In the genomic region with DNA sequence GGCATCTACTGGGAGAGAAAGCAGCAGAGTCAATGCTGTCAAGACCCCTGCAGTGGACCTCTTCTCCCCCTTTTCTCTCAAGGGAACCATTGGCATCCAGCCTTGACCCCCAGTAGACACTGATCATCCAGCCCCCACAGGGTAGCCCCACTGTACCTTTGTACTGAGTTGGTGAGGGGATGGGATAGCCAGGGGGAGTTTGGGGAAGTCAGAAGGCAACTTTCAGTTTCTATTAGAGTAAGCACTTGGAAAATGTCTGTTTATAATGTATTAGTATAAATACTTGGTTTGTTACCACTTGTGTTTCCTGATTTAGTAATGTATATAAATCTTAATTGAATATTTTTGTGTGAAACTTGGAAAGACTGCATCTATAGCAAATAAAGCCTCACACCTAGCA, we compare ENCODE assay signal across 24 cellular contexts. TPM values are rescaled to one million over a fixed set of nuclear protein-coding genes. Genes with fewer than 3 reads are reported as not detected.
DNase-seq lines count a peak whose midpoint lies in the region; ATAC-seq, FAIRE-seq and TF ChIP-seq lines count a peak whose summit lies in the region.
"Had no signal": no experiment of that assay in that cellular context is flagged by ENCODE, and none has a peak within 500 bp of the region (broad histone marks: within the 10 kb centered on the region; RNA-seq: fewer than 3 reads in every experiment).

No MANE protein-coding gene starts in this region.

- peaks cover 20% of the 10 kb centered on the region for H3K79me1 ChIP-seq in mesenchymal stem cell (replicated peaks; ENCODE audit: low read length, poor library complexity, severe bottlenecking)

- H3K9ac ChIP-seq in NT2/D1 (ENCODE audit: insufficient read length, low read depth): peak overlapping the region; percentile 21
- H3K9ac ChIP-seq in mesenchymal stem cell (ENCODE audit: low read length): no peak overlapping the region
- H3K9ac ChIP-seq in smooth muscle cell (ENCODE audit: low read depth): no peak overlapping the region

- no peak overlapping the region for H3K4me3 Mint-ChIP-seq in Calu3 (ENCODE audit: low read depth, unreplicated experiment)
- H3K4me3 Mint-ChIP-seq in activated naive CD8-positive, alpha-beta T cell treated with anti-CD3 and anti-CD28 coated beads, Interleukin-2, amount 50 U/mL, for 24 hours: no peak overlapping the region
- H3K4me3 Mint-ChIP-seq: activated T-cell treated with anti-CD3 and anti-CD28 coated beads, Interleukin-2, amount 50 U/mL, for 72 hours; CD4-positive, alpha-beta T cell; central memory CD8-positive, alpha-beta T cell; IgD-negative memory B cell; stimulated activated naive CD8-positive, alpha-beta T cell treated with anti-CD3 and anti-CD28 coated beads, Interleukin-15, Interleukin-2, amounts not matched to agents 100 ng/mL and 50 ng/mL, for 24 hours had no signal

- H3K27me3 Mint-ChIP-seq in Calu3 (ENCODE audit: unreplicated experiment): no peaks in the 10 kb centered on the region
- H3K27me3 Mint-ChIP-seq in activated naive CD8-positive, alpha-beta T cell treated with anti-CD3 and anti-CD28 coated beads, Interleukin-2, amount 50 U/mL, for 24 hours: no peaks in the 10 kb centered on the region
- H3K27me3 Mint-ChIP-seq: CD4-positive, alpha-beta T cell; central memory CD8-positive, alpha-beta T cell; IgD-negative memory B cell; stimulated activated naive CD8-positive, alpha-beta T cell treated with anti-CD3 and anti-CD28 coated beads, Interleukin-15, Interleukin-2, amounts not matched to agents 100 ng/mL and 50 ng/mL, for 24 hours had no signal

- H3K27me3 ChIP-seq in NT2/D1 (ENCODE audit: insufficient read depth, insufficient read length): no peaks in the 10 kb centered on the region
- H3K27me3 ChIP-seq in mesenchymal stem cell (ENCODE audit: control insufficient read depth in 1 of 2, insufficient read depth in 1 of 2, low read length in 2 of 2): no peaks in the 10 kb centered on the region
- H3K27me3 ChIP-seq in thymus (ENCODE audit: control insufficient read depth, insufficient read depth): no peaks in the 10 kb centered on the region
- no peaks in the 10 kb centered on the region for H3K27me3 ChIP-seq in smooth muscle cell (ENCODE audit: low read depth)
- H3K27me3 ChIP-seq: neutrophil had no signal

- H3K4me1 Mint-ChIP-seq in Calu3 (ENCODE audit: low read depth, unreplicated experiment): peaks cover 18% of the 10 kb centered on the region
- H3K4me1 Mint-ChIP-seq in activated naive CD8-positive, alpha-beta T cell treated with anti-CD3 and anti-CD28 coated beads, Interleukin-2, amount 50 U/mL, for 24 hours: peaks cover 15% of the 10 kb centered on the region

- no peak overlapping the region for H2BK15ac ChIP-seq in mesenchymal stem cell (ENCODE audit: low read depth, poor library complexity, severe bottlenecking)

- H3K27ac ChIP-seq in mesenchymal stem cell (ENCODE audit: low read length, poor library complexity, severe bottlenecking): no peak overlapping the region
- H3K27ac ChIP-seq in thymus (ENCODE audit: low read depth): peak overlapping the region; percentile 18
- H3K27ac ChIP-seq in smooth muscle cell (ENCODE audit: low read depth): no peak overlapping the region
- H3K27ac ChIP-seq: epithelial cell of prostate, neutrophil had no signal

- H2AFZ ChIP-seq in mesenchymal stem cell (ENCODE audit: low read depth, low read length) (no peak overlapping the region), smooth muscle cell (ENCODE audit: low read depth) (no peak overlapping the region)

- H2BK12ac ChIP-seq in mesenchymal stem cell (ENCODE audit: low read length in 2 of 2): no peak overlapping the region

- H3K4me1 ChIP-seq in NT2/D1 (ENCODE audit: insufficient read depth, insufficient read length) (peaks cover 2% of the 10 kb centered on the region), mesenchymal stem cell (ENCODE audit: control insufficient read depth, insufficient read depth, low read depth, low read length) (peaks cover 12% of the 10 kb centered on the region), thymus (ENCODE audit: control insufficient read depth, insufficient read depth, low read length) (no peaks in the 10 kb centered on the region), smooth muscle cell (ENCODE audit: low read depth) (peaks cover under 1% of the 10 kb centered on the region)
- H3K4me1 ChIP-seq: HAP-1 had no signal

- no peak overlapping the region for H4K91ac ChIP-seq in mesenchymal stem cell (ENCODE audit: low read length)

- H2BK120ac ChIP-seq in mesenchymal stem cell (ENCODE audit: low read depth, low read length): no peak overlapping the region

- H3K4me2 ChIP-seq in mesenchymal stem cell (ENCODE audit: low read length, poor library complexity, severe bottlenecking) (no peak overlapping the region), smooth muscle cell (no peak overlapping the region)

- H3K36me3 ChIP-seq in NT2/D1 (ENCODE audit: insufficient read depth, insufficient read length, low read length): peaks cover 53% of the 10 kb centered on the region
- H3K36me3 ChIP-seq in mesenchymal stem cell (ENCODE audit: control insufficient read depth in 1 of 2, insufficient read depth in 2 of 2, low read depth in 1 of 2, low read length in 2 of 2): peaks cover 0 to 7% of the 10 kb centered on the region in 2 experiments
- peaks cover 17% of the 10 kb centered on the region for H3K36me3 ChIP-seq in thymus (ENCODE audit: control insufficient read depth, insufficient read depth)
- no peaks in the 10 kb centered on the region for H3K36me3 ChIP-seq in smooth muscle cell (ENCODE audit: low read depth)
- H3K36me3 ChIP-seq: HAP-1, neutrophil had no signal

- no peak overlapping the region for H3K23ac ChIP-seq in mesenchymal stem cell (ENCODE audit: low read length in 2 of 2)

- DNase-seq in GM12891 (ENCODE audit: insufficient read length, low spot score) (no peak), NT2/D1 (ENCODE audit: low read depth, low spot score) (no peak), mesenchymal stem cell (no peak), Calu3 (no peak), smooth muscle cell (lab: John Stamatoyannopoulos, UW; ENCODE audit: unreplicated experiment) (no peak)
- no peak for DNase-seq in activated naive CD8-positive, alpha-beta T cell treated with anti-CD3 and anti-CD28 coated beads, Interleukin-2, amount 50 U/mL, for 24 hours
- DNase-seq: activated naive CD4-positive, alpha-beta T cell treated with anti-CD3 and anti-CD28 coated beads, Interleukin-2, amount 50 U/mL, for 16 hours; activated T-cell treated with anti-CD3 and anti-CD28 coated beads, Interleukin-2, amount 50 U/mL, for 72 hours; CD4-positive, alpha-beta T cell; GDM1; hypothalamus; NCI-H2171; NCI-H526; OCI-M1; stimulated activated CD4-positive, alpha-beta T cell treated with anti-CD3 and anti-CD28 coated beads, Interleukin-2, amount 100 ng/mL, for 48 hours had no signal

- TF ChIP-seq POLR2A in GM12891 (IDR thresholded peaks at IDR 0.05; ENCODE audit: low read depth, low read length): no peak

- no peak for ATAC-seq in activated naive CD8-positive, alpha-beta T cell treated with anti-CD3 and anti-CD28 coated beads, Interleukin-2, amount 50 U/mL, for 24 hours
- ATAC-seq: activated T-cell treated with anti-CD3 and anti-CD28 coated beads, Interleukin-2, amount 50 U/mL, for 72 hours had no signal

- H2BK5ac ChIP-seq in mesenchymal stem cell (ENCODE audit: low read depth, low read length, poor library complexity, severe bottlenecking): no peak overlapping the region

- CTCF ChIA-PET in Calu3 (lab: Charles Lee): no interaction called here

- H4K8ac ChIP-seq in mesenchymal stem cell (ENCODE audit: low read length): peak overlapping the region; percentile 49

- intact Hi-C loops in Calu3 (cut with micrococcal nuclease; ENCODE audit: unreplicated experiment): no loop called here

- H3K79me2 ChIP-seq in smooth muscle cell (ENCODE audit: low read depth): peaks cover 48% of the 10 kb centered on the region

- no TSS peak for BruUV-seq in Calu3 (replicated peaks; lab: Mats Ljungman, UMichigan)

- H2AK5ac ChIP-seq in mesenchymal stem cell (ENCODE audit: low read length, severe bottlenecking): no peak overlapping the region

- TF ChIP-seq CTCF in Calu3 (IDR thresholded peaks at IDR 0.05; ENCODE audit: unreplicated experiment): no peak
- no peak for TF ChIP-seq CTCF in smooth muscle cell (IDR thresholded peaks at IDR 0.05; ENCODE audit: borderline replicate concordance, insufficient read depth, poor library complexity, severe bottlenecking)

- no peaks in the 10 kb centered on the region for H3K9me3 ChIP-seq in NT2/D1 (ENCODE audit: insufficient read depth, low read length)
- H3K9me3 ChIP-seq in mesenchymal stem cell (ENCODE audit: control insufficient read depth, low read length): no peaks in the 10 kb centered on the region
- no peaks in the 10 kb centered on the region for H3K9me3 ChIP-seq in thymus (ENCODE audit: control insufficient read depth)
- H3K9me3 ChIP-seq in smooth muscle cell (replicated peaks; ENCODE audit: low read depth): no peaks in the 10 kb centered on the region
- H3K9me3 ChIP-seq: HAP-1, neutrophil had no signal

- H3K36me3 Mint-ChIP-seq in Calu3 (ENCODE audit: insufficient read depth, unreplicated experiment): peaks cover 38% of the 10 kb centered on the region
- peaks cover 4% of the 10 kb centered on the region for H3K36me3 Mint-ChIP-seq in activated naive CD8-positive, alpha-beta T cell treated with anti-CD3 and anti-CD28 coated beads, Interleukin-2, amount 50 U/mL, for 24 hours (ENCODE audit: low read depth)

- no peak for FAIRE-seq in GM12891 (lab: Jason Lieb, UNC)
- FAIRE-seq: astrocyte, islet of Langerhans had no signal

- H3K4ac ChIP-seq in mesenchymal stem cell (ENCODE audit: low read depth in 1 of 2, low read length in 2 of 2): no peak overlapping the region

- no peak overlapping the region for H3K4me3 ChIP-seq in NT2/D1 (ENCODE audit: insufficient read length, low read depth)
- H3K4me3 ChIP-seq in mesenchymal stem cell (ENCODE audit: insufficient read depth in 1 of 2, low read depth in 1 of 2, low read length in 2 of 2): no peak overlapping the region
- H3K4me3 ChIP-seq in thymus (ENCODE audit: low read length): no peak overlapping the region
- H3K4me3 ChIP-seq in smooth muscle cell: no peak overlapping the region
- H3K4me3 ChIP-seq: HAP-1 had no signal

- no peak overlapping the region for H3K18ac ChIP-seq in mesenchymal stem cell (ENCODE audit: low read depth in 1 of 2, low read length in 2 of 2)

- peaks cover 7% of the 10 kb centered on the region for H4K20me1 ChIP-seq in smooth muscle cell (ENCODE audit: low read depth)

- no peak overlapping the region for H3K27ac Mint-ChIP-seq in Calu3 (ENCODE audit: unreplicated experiment)
- H3K27ac Mint-ChIP-seq in activated naive CD8-positive, alpha-beta T cell treated with anti-CD3 and anti-CD28 coated beads, Interleukin-2, amount 50 U/mL, for 24 hours: no peak overlapping the region
- H3K27ac Mint-ChIP-seq: activated T-cell treated with anti-CD3 and anti-CD28 coated beads, Interleukin-2, amount 50 U/mL, for 72 hours; CD4-positive, alpha-beta T cell; stimulated activated naive CD8-positive, alpha-beta T cell treated with anti-CD3 and anti-CD28 coated beads, Interleukin-15, Interleukin-2, amounts not matched to agents 100 ng/mL and 50 ng/mL, for 24 hours had no signal

- no peak overlapping the region for H3K14ac ChIP-seq in mesenchymal stem cell (ENCODE audit: low read length in 2 of 2)

- no peaks in the 10 kb centered on the region for H3K9me3 Mint-ChIP-seq in Calu3 (ENCODE audit: low read depth, unreplicated experiment)
- H3K9me3 Mint-ChIP-seq in activated naive CD8-positive, alpha-beta T cell treated with anti-CD3 and anti-CD28 coated beads, Interleukin-2, amount 50 U/mL, for 24 hours: no peaks in the 10 kb centered on the region
- H3K9me3 Mint-ChIP-seq: activated T-cell treated with anti-CD3 and anti-CD28 coated beads, Interleukin-2, amount 50 U/mL, for 72 hours; CD4-positive, alpha-beta T cell; central memory CD8-positive, alpha-beta T cell; IgD-negative memory B cell; stimulated activated naive CD8-positive, alpha-beta T cell treated with anti-CD3 and anti-CD28 coated beads, Interleukin-15, Interleukin-2, amounts not matched to agents 100 ng/mL and 50 ng/mL, for 24 hours had no signal

- H3F3A ChIP-seq in smooth muscle cell (ENCODE audit: low read depth): peaks cover 14% of the 10 kb centered on the region

RNA-seq across cellular contexts. Expression of gene DAG1, which starts 24.9 kb away (rescaled TPM):
- 4.3 TPM for polyA plus RNA-seq in GM12891 (2012; ENCODE audit: low read depth, missing spikeins)
- polyA plus RNA-seq in mesenchymal stem cell (2013, experiment 1 of 2): 80.5 TPM
- 79.1 TPM for polyA plus RNA-seq in mesenchymal stem cell (2013, experiment 2 of 2)
- 11.5 TPM for polyA plus RNA-seq in thymus
- total RNA-seq in Calu3 (2022): 164 and 226 TPM in 2 replicates
- total RNA-seq in smooth muscle cell: 61.6 and 65.2 TPM in 2 replicates
- 32.1 and 53.0 TPM in 2 replicates for polyA plus RNA-seq in smooth muscle cell

RNA-seq across cellular contexts. Expression of gene BSN, which starts 59.3 kb away (rescaled TPM):
- 0.04 TPM for polyA plus RNA-seq in GM12891 (2012; ENCODE audit: low read depth, missing spikeins)
- polyA plus RNA-seq in mesenchymal stem cell (2013, experiment 1 of 2): 0.03 TPM
- 0.01 TPM for polyA plus RNA-seq in mesenchymal stem cell (2013, experiment 2 of 2)
- 0.09 TPM for polyA plus RNA-seq in thymus
- 0.71 and 0.92 TPM in 2 replicates for total RNA-seq in Calu3 (2022)
- under 0.01 and 0.22 TPM in 2 replicates for total RNA-seq in smooth muscle cell
- 0.07 and 0.50 TPM in 2 replicates for polyA plus RNA-seq in smooth muscle cell
